In the genomic region with DNA sequence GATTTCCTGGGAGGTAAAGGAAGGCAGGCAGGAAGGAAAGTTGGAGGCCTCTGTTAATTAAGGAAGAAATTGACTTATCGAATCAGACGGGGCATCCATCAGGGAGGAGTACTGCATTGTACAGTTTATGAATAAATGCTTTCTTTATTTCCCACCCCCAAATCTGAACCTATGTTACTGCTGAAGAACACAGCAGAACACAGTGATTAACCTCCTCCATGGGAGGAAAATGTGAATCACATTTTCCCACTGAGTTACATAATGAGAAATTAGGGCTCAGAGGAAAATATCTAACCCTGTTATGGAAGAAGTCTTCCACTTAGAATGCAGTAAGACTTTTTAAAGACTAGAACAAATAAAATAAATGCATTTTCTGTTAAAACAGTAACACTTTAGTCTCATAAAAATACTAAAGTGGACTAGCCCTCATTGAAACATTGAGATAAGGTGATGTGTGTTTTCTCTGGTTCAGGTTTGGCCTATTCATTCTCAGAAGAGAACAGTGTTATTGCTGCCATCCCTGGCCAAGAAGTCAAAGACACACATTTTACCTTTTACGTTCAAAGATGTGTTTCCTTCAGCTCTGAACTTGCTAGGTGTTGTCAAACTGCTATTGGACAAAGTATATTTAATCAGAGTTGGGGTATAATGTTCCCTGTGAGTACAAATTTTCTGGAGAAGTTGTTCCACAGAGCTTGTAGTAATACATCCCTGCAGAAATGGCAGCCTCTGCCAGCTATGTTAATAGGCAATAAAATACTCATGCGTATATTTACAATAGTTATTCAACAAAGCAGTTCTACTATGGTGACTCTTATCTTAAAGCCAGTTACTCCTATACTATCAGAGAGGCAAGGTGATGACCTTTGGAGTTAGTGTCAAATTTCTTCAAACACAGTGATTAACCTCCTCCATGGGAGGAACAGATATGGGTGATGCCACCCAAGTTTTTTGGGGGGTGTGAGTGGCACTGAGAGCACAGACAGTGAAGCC, we compare ENCODE assay signal across 21 cellular contexts. TPM values are rescaled to one million over a fixed set of nuclear protein-coding genes. Genes with fewer than 3 reads are reported as not detected.
A peak's percentile ranks its signal among the peaks of the same experiment; 100 is the strongest.
DNase-seq lines count a peak whose midpoint lies in the region; ATAC-seq and TF ChIP-seq lines count a peak whose summit lies in the region.
"Had no signal": no experiment of that assay in that cellular context is flagged by ENCODE, and none has a peak within 500 bp of the region (broad histone marks: within the 10 kb centered on the region; RNA-seq: fewer than 3 reads in every experiment).

No MANE protein-coding gene starts in this region.

- no peak for DNase-seq in activated CD4-positive, CD25-positive, alpha-beta regulatory T cell (lab: John Stamatoyannopoulos, UW)
- DNase-seq in fibroblast of peridontal ligament (ENCODE audit: extremely low read depth) (peak; percentile 40), renal cortical epithelial cell (ENCODE audit: low read depth) (peak; percentile 5), DMS 273 treated with DMSO at 0.1 percent for 48 hours (lab: John Stamatoyannopoulos, UW) (no peak)
- DNase-seq: 8988T; activated CD4-positive, CD25-positive, alpha-beta regulatory T cell treated with anti-CD3 and anti-CD28 coated beads, Interleukin-2, amount 50 U/mL, for 72 hours; activated CD8-positive, alpha-beta memory T cell treated with anti-CD3 and anti-CD28 coated beads, Interleukin-2, amount 50 U/mL, for 4 hours; DMS153; dorsolateral prefrontal cortex; GF-D8; glutamatergic neuron; MG63; NCI-H82; ovary; PC-3; stimulated activated CD4-positive, alpha-beta T cell treated with anti-CD3 and anti-CD28 coated beads, Interleukin-4, amount 100 ng/mL, for 24 hours had no signal

- peak; percentile 58 to 66 for ATAC-seq in activated CD4-positive, CD25-positive, alpha-beta regulatory T cell treated with anti-CD3 and anti-CD28 coated beads, Interleukin-2, amount 50 U/mL, for 24 hours
- no peak for ATAC-seq in GM18858 (IDR thresholded peaks at IDR 0.05; ENCODE audit: unreplicated experiment)
- ATAC-seq in HG02938 (IDR thresholded peaks at IDR 0.05; ENCODE audit: unreplicated experiment), result no peak
- ATAC-seq: PC-3 had no signal

- no peak for TF ChIP-seq CTCF in VCaP (conservative IDR thresholded peaks at IDR 0.05)

- H3K27ac ChIP-seq in VCaP, result peak overlapping the region; percentile 6; the same call in 1 of the 2 replicates
- H3K27ac ChIP-seq: BLaER1, ovary had no signal

RNA-seq across cellular contexts. Expression of a gene that starts 11.1 kb away (rescaled TPM):
- under 0.01 and 1.6 TPM in 2 replicates for total RNA-seq in renal cortical epithelial cell
- total RNA-seq: PC-3 had no signal

Comparison
In these comparisons a context has a peak if more than half of its experiments do, and no peak if none do; other contexts are left out.
1. ATAC-seq: peak in activated CD4-positive, CD25-positive, alpha-beta regulatory T cell treated with anti-CD3 and anti-CD28 coated beads, Interleukin-2, amount 50 U/mL, for 24 hours (2 of 2); none in GM18858 (single experiment) and HG02938 (single experiment).
2. DNase-seq: peak in fibroblast of peridontal ligament (single experiment) and renal cortical epithelial cell (single experiment); none in activated CD4-positive, CD25-positive, alpha-beta regulatory T cell (0 of 4) and DMS 273 treated with DMSO at 0.1 percent for 48 hours (single experiment).